ENCODE assay signal across 1 cellular context in genomic region chr5:139297439-139298133, GRCh38.
TF ChIP-seq lines count a peak whose summit lies in the region.

No MANE protein-coding gene starts in this region.

TF ChIP-seq in neural cell, 6 proteins besides CTCF, POLR2A, EP300 and RAD21 (continued from another document):
- TF ChIP-seq REST (IDR thresholded peaks at IDR 0.05; ENCODE audit: borderline replicate concordance) (no peak), MXI1 (conservative IDR thresholded peaks at IDR 0.05; ENCODE audit: poor library complexity, severe bottlenecking) (no peak), POLR2AphosphoS5 (IDR thresholded peaks at IDR 0.05) (no peak), EZH2 (IDR thresholded peaks at IDR 0.05; ENCODE audit: borderline replicate concordance, insufficient read depth, low read length, poor library complexity, severe bottlenecking) (no peak)
